1 cellular context compared by ENCODE assay signal in genomic region chr15:41493205-41493901, GRCh38.
TF ChIP-seq lines count a peak whose summit lies in the region.

ITPKA (plus strand) TSS chr15:41493874; CDS start chr15:41493928, 54 bp downstream.

TF ChIP-seq in HEK293, 187 proteins besides CTCF, POLR2A, EP300 and RAD21 (continued from another document and continues in another):
- peak; percentile 60 for TF ChIP-seq PRDM10 (tag by site-specific recombination; IDR thresholded peaks at IDR 0.05)
- TF ChIP-seq ZNF223 (tag by site-specific recombination; IDR thresholded peaks at IDR 0.05) = no peak
- TF ChIP-seq ZNF677 (tag by site-specific recombination; IDR thresholded peaks at IDR 0.05) = no peak
- TF ChIP-seq ZNF707 (tag by site-specific recombination; IDR thresholded peaks at IDR 0.05) = no peak
- no peak for TF ChIP-seq TCF7L2 (IDR thresholded peaks at IDR 0.05; ENCODE audit: borderline replicate concordance, low read depth, low read length)
- TF ChIP-seq ZNF621 (tag by site-specific recombination; IDR thresholded peaks at IDR 0.05) = no peak
- TF ChIP-seq ZNF513 (tag by site-specific recombination; IDR thresholded peaks at IDR 0.05) = 0 out of 2 replicates have a peak, but pooled peaks have one; percentile 8
- TF ChIP-seq PRDM1 (tag by site-specific recombination; IDR thresholded peaks at IDR 0.05) = peak; percentile 49; the same call in 1 of the 2 replicates
- TF ChIP-seq ZNF132 (tag by site-specific recombination; IDR thresholded peaks at IDR 0.05; ENCODE audit: borderline replicate concordance) = no peak
- TF ChIP-seq, protein P1, sequence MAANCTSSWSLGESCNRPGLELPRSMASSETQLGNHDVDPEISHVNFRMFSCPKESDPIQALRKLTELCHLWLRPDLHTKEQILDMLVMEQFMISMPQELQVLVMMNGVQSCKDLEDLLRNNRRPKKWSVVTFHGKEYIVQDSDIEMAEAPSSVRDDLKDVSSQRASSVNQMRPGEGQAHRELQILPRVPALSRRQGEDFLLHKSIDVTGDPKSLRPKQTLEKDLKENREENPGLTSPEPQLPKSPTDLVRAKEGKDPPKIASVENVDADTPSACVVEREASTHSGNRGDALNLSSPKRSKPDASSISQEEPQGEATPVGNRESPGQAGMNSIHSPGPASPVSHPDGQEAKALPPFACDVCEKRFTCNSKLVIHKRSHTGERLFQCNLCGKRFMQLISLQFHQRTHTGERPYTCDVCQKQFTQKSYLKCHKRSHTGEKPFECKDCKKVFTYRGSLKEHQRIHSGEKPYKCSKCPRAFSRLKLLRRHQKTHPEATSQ (tag by site-specific recombination; IDR thresholded peaks at IDR 0.05) = 0 out of 2 replicates have a peak, but pooled peaks have one; percentile 18
- TF ChIP-seq, protein P2, sequence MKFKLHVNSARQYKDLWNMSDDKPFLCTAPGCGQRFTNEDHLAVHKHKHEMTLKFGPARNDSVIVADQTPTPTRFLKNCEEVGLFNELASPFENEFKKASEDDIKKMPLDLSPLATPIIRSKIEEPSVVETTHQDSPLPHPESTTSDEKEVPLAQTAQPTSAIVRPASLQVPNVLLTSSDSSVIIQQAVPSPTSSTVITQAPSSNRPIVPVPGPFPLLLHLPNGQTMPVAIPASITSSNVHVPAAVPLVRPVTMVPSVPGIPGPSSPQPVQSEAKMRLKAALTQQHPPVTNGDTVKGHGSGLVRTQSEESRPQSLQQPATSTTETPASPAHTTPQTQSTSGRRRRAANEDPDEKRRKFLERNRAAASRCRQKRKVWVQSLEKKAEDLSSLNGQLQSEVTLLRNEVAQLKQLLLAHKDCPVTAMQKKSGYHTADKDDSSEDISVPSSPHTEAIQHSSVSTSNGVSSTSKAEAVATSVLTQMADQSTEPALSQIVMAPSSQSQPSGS (tag by site-specific recombination; IDR thresholded peaks at IDR 0.05; ENCODE audit: low read depth) = no peak
- TF ChIP-seq ZNF600 (tag by site-specific recombination; IDR thresholded peaks at IDR 0.05) = peak; percentile 47; the same call in 1 of the 2 replicates
- TF ChIP-seq, protein P3, sequence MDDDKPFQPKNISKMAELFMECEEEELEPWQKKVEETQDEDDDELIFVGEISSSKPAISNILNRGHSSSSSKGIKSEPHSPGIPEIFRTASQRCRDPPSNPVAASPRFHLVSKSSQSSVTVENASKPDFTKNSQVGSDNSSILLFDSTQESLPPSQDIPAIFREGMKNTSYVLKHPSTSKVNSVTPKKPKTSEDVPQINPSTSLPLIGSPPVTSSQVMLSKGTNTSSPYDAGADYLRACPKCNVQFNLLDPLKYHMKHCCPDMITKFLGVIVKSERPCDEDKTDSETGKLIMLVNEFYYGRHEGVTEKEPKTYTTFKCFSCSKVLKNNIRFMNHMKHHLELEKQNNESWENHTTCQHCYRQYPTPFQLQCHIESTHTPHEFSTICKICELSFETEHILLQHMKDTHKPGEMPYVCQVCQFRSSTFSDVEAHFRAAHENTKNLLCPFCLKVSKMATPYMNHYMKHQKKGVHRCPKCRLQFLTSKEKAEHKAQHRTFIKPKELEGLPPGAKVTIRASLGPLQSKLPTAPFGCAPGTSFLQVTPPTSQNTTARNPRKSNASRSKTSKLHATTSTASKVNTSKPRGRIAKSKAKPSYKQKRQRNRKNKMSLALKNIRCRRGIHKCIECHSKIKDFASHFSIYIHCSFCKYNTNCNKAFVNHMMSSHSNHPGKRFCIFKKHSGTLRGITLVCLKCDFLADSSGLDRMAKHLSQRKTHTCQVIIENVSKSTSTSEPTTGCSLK (tag by site-specific recombination; IDR thresholded peaks at IDR 0.05) = no peak
- no peak for TF ChIP-seq ZBTB6 (tag by site-specific recombination; IDR thresholded peaks at IDR 0.05)
- no peak for TF ChIP-seq RBAK (tag by site-specific recombination; IDR thresholded peaks at IDR 0.05)
- TF ChIP-seq ZNF560 (tag by site-specific recombination; IDR thresholded peaks at IDR 0.05; ENCODE audit: borderline replicate concordance) = no peak
- no peak for TF ChIP-seq ZNF544 (tag by site-specific recombination; IDR thresholded peaks at IDR 0.05)
- TF ChIP-seq BCL11B (tag by site-specific recombination; IDR thresholded peaks at IDR 0.05; ENCODE audit: low read depth) = no peak
- TF ChIP-seq ZNF843 (tag by site-specific recombination; IDR thresholded peaks at IDR 0.05) = peak; percentile 27; the same call in 1 of the 2 replicates
- peak; percentile 100 for TF ChIP-seq ZNF394 (tag by site-specific recombination; IDR thresholded peaks at IDR 0.05; ENCODE audit: borderline replicate concordance)
- TF ChIP-seq HOXA7 (CRISPR knock-in tag; IDR thresholded peaks at IDR 0.05; ENCODE audit: borderline replicate concordance) = no peak
- TF ChIP-seq, protein P4, sequence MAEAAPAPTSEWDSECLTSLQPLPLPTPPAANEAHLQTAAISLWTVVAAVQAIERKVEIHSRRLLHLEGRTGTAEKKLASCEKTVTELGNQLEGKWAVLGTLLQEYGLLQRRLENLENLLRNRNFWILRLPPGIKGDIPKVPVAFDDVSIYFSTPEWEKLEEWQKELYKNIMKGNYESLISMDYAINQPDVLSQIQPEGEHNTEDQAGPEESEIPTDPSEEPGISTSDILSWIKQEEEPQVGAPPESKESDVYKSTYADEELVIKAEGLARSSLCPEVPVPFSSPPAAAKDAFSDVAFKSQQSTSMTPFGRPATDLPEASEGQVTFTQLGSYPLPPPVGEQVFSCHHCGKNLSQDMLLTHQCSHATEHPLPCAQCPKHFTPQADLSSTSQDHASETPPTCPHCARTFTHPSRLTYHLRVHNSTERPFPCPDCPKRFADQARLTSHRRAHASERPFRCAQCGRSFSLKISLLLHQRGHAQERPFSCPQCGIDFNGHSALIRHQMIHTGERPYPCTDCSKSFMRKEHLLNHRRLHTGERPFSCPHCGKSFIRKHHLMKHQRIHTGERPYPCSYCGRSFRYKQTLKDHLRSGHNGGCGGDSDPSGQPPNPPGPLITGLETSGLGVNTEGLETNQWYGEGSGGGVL (tag by site-specific recombination; IDR thresholded peaks at IDR 0.05) = 0 out of 2 replicates have a peak, but pooled peaks have one; percentile 13
- 0 out of 2 replicates have a peak, but pooled peaks have one; percentile 56 for TF ChIP-seq ZNF610 (tag by site-specific recombination; IDR thresholded peaks at IDR 0.05; ENCODE audit: borderline replicate concordance)
- TF ChIP-seq ZNF366 (tag by site-specific recombination; conservative IDR thresholded peaks at IDR 0.05) = peak; percentile 70
- TF ChIP-seq KLF1 (tag by site-specific recombination; IDR thresholded peaks at IDR 0.05) = peak; percentile 77
- TF ChIP-seq ZNF426 (tag by site-specific recombination; IDR thresholded peaks at IDR 0.05) = no peak
- TF ChIP-seq ZNF580 (tag by site-specific recombination; IDR thresholded peaks at IDR 0.05) = no peak
- TF ChIP-seq ZBTB44 (tag by site-specific recombination; IDR thresholded peaks at IDR 0.05) = no peak
- TF ChIP-seq FEZF1 (tag by site-specific recombination; IDR thresholded peaks at IDR 0.05) = no peak
- TF ChIP-seq GLIS2 (tag by site-specific recombination; IDR thresholded peaks at IDR 0.05) = peak; percentile 77
- TF ChIP-seq ZNF292 (tag by site-specific recombination; IDR thresholded peaks at IDR 0.05; ENCODE audit: borderline replicate concordance, low read depth) = no peak
- TF ChIP-seq, protein P5, sequence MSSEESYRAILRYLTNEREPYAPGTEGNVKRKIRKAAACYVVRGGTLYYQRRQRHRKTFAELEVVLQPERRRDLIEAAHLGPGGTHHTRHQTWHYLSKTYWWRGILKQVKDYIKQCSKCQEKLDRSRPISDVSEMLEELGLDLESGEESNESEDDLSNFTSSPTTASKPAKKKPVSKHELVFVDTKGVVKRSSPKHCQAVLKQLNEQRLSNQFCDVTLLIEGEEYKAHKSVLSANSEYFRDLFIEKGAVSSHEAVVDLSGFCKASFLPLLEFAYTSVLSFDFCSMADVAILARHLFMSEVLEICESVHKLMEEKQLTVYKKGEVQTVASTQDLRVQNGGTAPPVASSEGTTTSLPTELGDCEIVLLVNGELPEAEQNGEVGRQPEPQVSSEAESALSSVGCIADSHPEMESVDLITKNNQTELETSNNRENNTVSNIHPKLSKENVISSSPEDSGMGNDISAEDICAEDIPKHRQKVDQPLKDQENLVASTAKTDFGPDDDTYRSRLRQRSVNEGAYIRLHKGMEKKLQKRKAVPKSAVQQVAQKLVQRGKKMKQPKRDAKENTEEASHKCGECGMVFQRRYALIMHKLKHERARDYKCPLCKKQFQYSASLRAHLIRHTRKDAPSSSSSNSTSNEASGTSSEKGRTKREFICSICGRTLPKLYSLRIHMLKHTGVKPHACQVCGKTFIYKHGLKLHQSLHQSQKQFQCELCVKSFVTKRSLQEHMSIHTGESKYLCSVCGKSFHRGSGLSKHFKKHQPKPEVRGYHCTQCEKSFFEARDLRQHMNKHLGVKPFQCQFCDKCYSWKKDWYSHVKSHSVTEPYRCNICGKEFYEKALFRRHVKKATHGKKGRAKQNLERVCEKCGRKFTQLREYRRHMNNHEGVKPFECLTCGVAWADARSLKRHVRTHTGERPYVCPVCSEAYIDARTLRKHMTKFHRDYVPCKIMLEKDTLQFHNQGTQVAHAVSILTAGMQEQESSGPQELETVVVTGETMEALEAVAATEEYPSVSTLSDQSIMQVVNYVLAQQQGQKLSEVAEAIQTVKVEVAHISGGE (tag by site-specific recombination; conservative IDR thresholded peaks at IDR 0.05; ENCODE audit: low read depth) = no peak
- TF ChIP-seq ZNF776 (tag by site-specific recombination; IDR thresholded peaks at IDR 0.05; ENCODE audit: borderline replicate concordance) = no peak
- no peak for TF ChIP-seq ZNF529 (tag by site-specific recombination; IDR thresholded peaks at IDR 0.05; ENCODE audit: insufficient replicate concordance)
- TF ChIP-seq ZNF311 (tag by site-specific recombination; IDR thresholded peaks at IDR 0.05; ENCODE audit: borderline replicate concordance) = no peak
- TF ChIP-seq ZFP37 (tag by site-specific recombination; IDR thresholded peaks at IDR 0.05) = peak; percentile 40; the same call in 1 of the 2 replicates
- no peak for TF ChIP-seq ZNF830 (tag by site-specific recombination; IDR thresholded peaks at IDR 0.05; ENCODE audit: low read depth)
- no peak for TF ChIP-seq ZNF202 (tag by site-specific recombination; IDR thresholded peaks at IDR 0.05; ENCODE audit: borderline replicate concordance)
- TF ChIP-seq SP2 (tag by site-specific recombination; IDR thresholded peaks at IDR 0.05) = peak; percentile 72
- peak; percentile 62; the same call in 1 of the 2 replicates for TF ChIP-seq ZSCAN30 (tag by site-specific recombination; IDR thresholded peaks at IDR 0.05)
